Comparison of ENCODE assay signal across 26 cellular contexts in the genomic region with DNA sequence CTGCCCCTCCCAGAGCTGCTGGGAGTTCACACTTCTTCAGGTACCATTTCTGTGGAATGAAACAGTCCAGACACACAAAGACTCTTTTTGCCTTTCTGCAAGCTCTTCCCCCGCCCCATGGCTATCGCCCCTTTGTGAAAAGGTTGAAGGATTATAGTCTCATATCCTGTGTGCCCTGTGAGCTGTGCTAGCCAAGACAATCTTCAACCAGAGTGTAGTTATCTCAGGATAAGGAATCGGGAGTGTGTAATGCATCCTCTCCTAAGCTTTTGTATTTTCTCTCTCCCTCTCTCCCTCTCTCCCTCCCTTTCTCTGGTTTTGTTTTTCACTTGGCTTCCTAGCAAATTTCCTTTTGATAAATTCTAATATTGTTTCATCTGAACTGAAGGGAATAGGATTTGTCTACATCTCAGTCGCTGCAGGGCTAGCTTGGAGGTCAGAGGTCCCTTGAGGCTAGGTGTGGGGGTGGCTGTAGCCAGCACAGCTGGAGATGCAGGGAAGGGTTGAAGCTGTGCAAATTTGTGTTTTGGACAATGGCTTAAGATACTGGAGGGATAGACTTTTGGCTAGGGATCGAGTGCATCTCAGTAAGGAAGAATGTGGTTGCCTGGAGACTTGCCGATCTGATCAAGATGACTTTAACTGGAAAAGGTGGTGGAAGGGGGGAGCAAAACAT.
"Had no signal": no experiment of that assay in that cellular context is flagged by ENCODE, and none has a peak within 500 bp of the region (broad histone marks: within the 10 kb centered on the region; RNA-seq: fewer than 3 reads in every experiment).

No MANE protein-coding gene starts in this region.

- H3K27ac ChIP-seq: coronary artery, epithelial cell of prostate, gastrocnemius medialis, left lung, lower lobe of right lung, parathyroid adenoma, skin epidermis, spleen, testis, tibial artery had no signal

- H3K9me3 Mint-ChIP-seq: central memory CD8-positive, alpha-beta T cell; natural killer cell; stimulated activated memory B cell treated with anti-CD40 and anti-IgM and Interleukin-4, amounts not matched to agents 10 μg/mL and 1 μg/mL and 100 μg/mL, for 72 hours; type B pancreatic cell had no signal

- H3K9me3 ChIP-seq: gastrocnemius medialis, left lung, lower lobe of right lung, spleen, testis, tibial artery had no signal

- DNase-seq: dermis blood vessel endothelial cell; foreskin fibroblast; gastrocnemius medialis; head of caudate nucleus; hippocampal formation; left cardiac atrium; left lung; lower lobe of right lung; natural killer cell; spleen; stimulated activated CD4-positive, alpha-beta T cell treated with anti-CD3 and anti-CD28 coated beads, Interleukin-4, amount 100 ng/mL, for 4 hours; stimulated activated naive CD8-positive, alpha-beta T cell treated with anti-CD3 and anti-CD28 coated beads, Interleukin-15, Interleukin-2, amounts not matched to agents 100 U/mL and 50 U/mL, for 24 hours; substantia nigra; testis; tibial artery had no signal

- H3K9ac ChIP-seq: parathyroid adenoma had no signal

- H3K4me3 Mint-ChIP-seq: central memory CD8-positive, alpha-beta T cell; natural killer cell; neural crest cell; stimulated activated memory B cell treated with anti-CD40 and anti-IgM and Interleukin-4, amounts not matched to agents 10 μg/mL and 1 μg/mL and 100 μg/mL, for 72 hours; type B pancreatic cell had no signal

- FAIRE-seq: islet of Langerhans had no signal

- H3K4me1 Mint-ChIP-seq: central memory CD8-positive, alpha-beta T cell; natural killer cell; stimulated activated memory B cell treated with anti-CD40 and anti-IgM and Interleukin-4, amounts not matched to agents 10 μg/mL and 1 μg/mL and 100 μg/mL, for 72 hours had no signal

- H3K36me3 ChIP-seq: gastrocnemius medialis, left lung, lower lobe of right lung, spleen, tibial artery had no signal

- ATAC-seq: esophagus mucosa; gastrocnemius medialis; left lung; lower lobe of right lung; natural killer cell; stimulated activated memory B cell treated with anti-CD40 and anti-IgM and Interleukin-4, amounts not matched to agents 10 μg/mL and 1 μg/mL and 100 μg/mL, for 72 hours; stimulated activated naive CD8-positive, alpha-beta T cell treated with anti-CD3 and anti-CD28 coated beads, Interleukin-15, Interleukin-2, amounts not matched to agents 100 U/mL and 50 U/mL, for 24 hours had no signal

- H3K4me1 ChIP-seq: gastrocnemius medialis, left lung, lower lobe of right lung, parathyroid adenoma, spleen, testis, tibial artery had no signal

- H3K27me3 Mint-ChIP-seq: stimulated activated memory B cell treated with anti-CD40 and anti-IgM and Interleukin-4, amounts not matched to agents 10 μg/mL and 1 μg/mL and 100 μg/mL, for 72 hours had no signal

- H3K27ac Mint-ChIP-seq: natural killer cell; progenitor cell of endocrine pancreas; stimulated activated memory B cell treated with anti-CD40 and anti-IgM and Interleukin-4, amounts not matched to agents 10 μg/mL and 1 μg/mL and 100 μg/mL, for 72 hours; type B pancreatic cell had no signal

- H3K79me2 ChIP-seq: parathyroid adenoma had no signal

- H3K4me3 ChIP-seq: coronary artery, gastrocnemius medialis, left lung, lower lobe of right lung, skin epidermis, spleen, testis, tibial artery had no signal

- H3K27me3 ChIP-seq: testis, tibial artery had no signal

- H3K36me3 Mint-ChIP-seq: natural killer cell; stimulated activated memory B cell treated with anti-CD40 and anti-IgM and Interleukin-4, amounts not matched to agents 10 μg/mL and 1 μg/mL and 100 μg/mL, for 72 hours; type B pancreatic cell had no signal

- H2AFZ ChIP-seq: parathyroid adenoma had no signal
